Comparison of ENCODE assay signal across 7 cellular contexts in genomic region chr1:221994274-221994698, GRCh38.
DNase-seq lines count a peak whose midpoint lies in the region; ATAC-seq and TF ChIP-seq lines count a peak whose summit lies in the region.

No MANE protein-coding gene starts in this region.

- peak; percentile 45 to 60 for DNase-seq in activated T-cell treated with anti-CD3 and anti-CD28 coated beads, Interleukin-2, amount 50 U/mL, for 72 hours
- peak; percentile 1 to 18 (median 9) for DNase-seq in stimulated activated CD4-positive, alpha-beta T cell treated with anti-CD3 and anti-CD28 coated beads, TNF-alpha, amount 100 ng/mL, for 24 hours (ENCODE audit: low read depth in 3 of 3)
- DNase-seq in LoVo (ENCODE audit: low spot score) (no peak), WERI-Rb-1 (no peak)

- no peaks in the 10 kb centered on the region for H3K27me3 ChIP-seq in WERI-Rb-1 (ENCODE audit: insufficient read depth, low read depth, severe bottlenecking)

- TF ChIP-seq CTCF in WERI-Rb-1 (IDR thresholded peaks at IDR 0.05; ENCODE audit: low read depth, low read length) = no peak

- ATAC-seq in GM19328 (IDR thresholded peaks at IDR 0.05; ENCODE audit: unreplicated experiment) (peak; percentile 69), HG03045 (IDR thresholded peaks at IDR 0.05; ENCODE audit: unreplicated experiment) (peak; percentile 74), GM19324 (IDR thresholded peaks at IDR 0.05; ENCODE audit: low FRiP score, unreplicated experiment) (no peak)
- ATAC-seq in activated T-cell treated with anti-CD3 and anti-CD28 coated beads, Interleukin-2, amount 50 U/mL, for 72 hours (replicated peaks in 1 of 2) = peak; percentile 75 to 79

- peaks cover 0 to 3% of the 10 kb centered on the region in 2 donors for H3K36me3 Mint-ChIP-seq in activated T-cell treated with anti-CD3 and anti-CD28 coated beads, Interleukin-2, amount 50 U/mL, for 72 hours (ENCODE audit: insufficient read depth in 2 of 2)

- no peaks in the 10 kb centered on the region for H3K36me3 ChIP-seq in WERI-Rb-1

- H3K27ac ChIP-seq in WERI-Rb-1 = no peak overlapping the region

- H3K27ac Mint-ChIP-seq in activated T-cell treated with anti-CD3 and anti-CD28 coated beads, Interleukin-2, amount 50 U/mL, for 72 hours = peak overlapping the region; percentile 92

- no peaks in the 10 kb centered on the region for H3K9me3 ChIP-seq in WERI-Rb-1 (ENCODE audit: severe bottlenecking)

- H3K4me3 ChIP-seq in WERI-Rb-1 (ENCODE audit: low read depth, low read length) = no peak overlapping the region

- no peaks in the 10 kb centered on the region for H3K9me3 Mint-ChIP-seq in activated T-cell treated with anti-CD3 and anti-CD28 coated beads, Interleukin-2, amount 50 U/mL, for 72 hours

- peaks cover 42% of the 10 kb centered on the region for H3K4me1 Mint-ChIP-seq in activated T-cell treated with anti-CD3 and anti-CD28 coated beads, Interleukin-2, amount 50 U/mL, for 72 hours (ENCODE audit: low read depth)

- H3K4me3 Mint-ChIP-seq in activated T-cell treated with anti-CD3 and anti-CD28 coated beads, Interleukin-2, amount 50 U/mL, for 72 hours = peak overlapping the region; percentile 52 to 76

- H3K27me3 Mint-ChIP-seq in activated T-cell treated with anti-CD3 and anti-CD28 coated beads, Interleukin-2, amount 50 U/mL, for 72 hours (ENCODE audit: low read depth) = no peaks in the 10 kb centered on the region

Comparison
In these comparisons a context has a peak if more than half of its experiments do, and no peak if none do; other contexts are left out.
1. DNase-seq: peak in activated T-cell treated with anti-CD3 and anti-CD28 coated beads, Interleukin-2, amount 50 U/mL, for 72 hours (2 of 2) and stimulated activated CD4-positive, alpha-beta T cell treated with anti-CD3 and anti-CD28 coated beads, TNF-alpha, amount 100 ng/mL, for 24 hours (3 of 3); none in LoVo (single experiment) and WERI-Rb-1 (single experiment).